Comparison of ENCODE assay signal across 1 cellular context in genomic region chr6:15626878-15627683, GRCh38.
TF ChIP-seq lines count a peak whose summit lies in the region.

No MANE protein-coding gene starts in this region.

TF ChIP-seq in WTC11, 78 proteins besides CTCF, POLR2A, EP300 and RAD21 (continued from another document):
- TF ChIP-seq PRDM15 (CRISPR knock-in tag; IDR thresholded peaks at IDR 0.05), result no peak
- no peak for TF ChIP-seq ZNF317 (CRISPR knock-in tag; IDR thresholded peaks at IDR 0.05; ENCODE audit: borderline replicate concordance, low read depth)
- no peak for TF ChIP-seq CDX4 (CRISPR knock-in tag; IDR thresholded peaks at IDR 0.05; ENCODE audit: borderline replicate concordance)
- no peak for TF ChIP-seq MXD4 (CRISPR knock-in tag; IDR thresholded peaks at IDR 0.05; ENCODE audit: borderline replicate concordance)
- TF ChIP-seq SOX15 (CRISPR knock-in tag; IDR thresholded peaks at IDR 0.05), result no peak
- TF ChIP-seq IRF2 (CRISPR knock-in tag; IDR thresholded peaks at IDR 0.05; ENCODE audit: borderline replicate concordance, low read depth), result no peak
- no peak for TF ChIP-seq ZBTB43 (CRISPR knock-in tag; IDR thresholded peaks at IDR 0.05)
- no peak for TF ChIP-seq ESRRA (CRISPR knock-in tag; IDR thresholded peaks at IDR 0.05; ENCODE audit: borderline replicate concordance)
